ENCODE assay signal across 2 cellular contexts in the genomic region with DNA sequence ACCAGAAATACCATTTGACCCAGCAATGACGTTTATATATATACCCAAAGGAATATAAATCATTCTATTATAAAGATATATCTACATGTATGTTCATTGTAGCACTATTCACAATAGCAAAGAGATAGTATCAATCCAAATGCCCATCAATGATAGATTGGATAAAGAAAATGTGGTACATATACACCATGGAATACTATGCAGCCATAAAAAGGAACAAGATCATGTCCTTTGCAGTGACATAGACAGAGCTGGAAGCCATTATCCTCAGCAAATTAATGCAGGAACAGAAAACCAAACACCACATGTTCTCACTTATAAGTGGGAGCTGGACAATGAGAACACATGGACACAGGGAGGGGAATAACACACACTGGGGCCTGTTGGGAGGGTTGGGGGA. TPM values are rescaled to one million over a fixed set of nuclear protein-coding genes. Genes with fewer than 3 reads are reported as not detected.
"Had no signal": no experiment of that assay in that cellular context is flagged by ENCODE, and none has a peak within 500 bp of the region (broad histone marks: within the 10 kb centered on the region; RNA-seq: fewer than 3 reads in every experiment).

No MANE protein-coding gene starts in this region.

RNA-seq across cellular contexts. Expression of a gene that starts 55.5 kb away (rescaled TPM):
- total RNA-seq: LHCN-M2, MCF 10A had no signal
